ENCODE assay signal across 1 cellular context in the genomic region with DNA sequence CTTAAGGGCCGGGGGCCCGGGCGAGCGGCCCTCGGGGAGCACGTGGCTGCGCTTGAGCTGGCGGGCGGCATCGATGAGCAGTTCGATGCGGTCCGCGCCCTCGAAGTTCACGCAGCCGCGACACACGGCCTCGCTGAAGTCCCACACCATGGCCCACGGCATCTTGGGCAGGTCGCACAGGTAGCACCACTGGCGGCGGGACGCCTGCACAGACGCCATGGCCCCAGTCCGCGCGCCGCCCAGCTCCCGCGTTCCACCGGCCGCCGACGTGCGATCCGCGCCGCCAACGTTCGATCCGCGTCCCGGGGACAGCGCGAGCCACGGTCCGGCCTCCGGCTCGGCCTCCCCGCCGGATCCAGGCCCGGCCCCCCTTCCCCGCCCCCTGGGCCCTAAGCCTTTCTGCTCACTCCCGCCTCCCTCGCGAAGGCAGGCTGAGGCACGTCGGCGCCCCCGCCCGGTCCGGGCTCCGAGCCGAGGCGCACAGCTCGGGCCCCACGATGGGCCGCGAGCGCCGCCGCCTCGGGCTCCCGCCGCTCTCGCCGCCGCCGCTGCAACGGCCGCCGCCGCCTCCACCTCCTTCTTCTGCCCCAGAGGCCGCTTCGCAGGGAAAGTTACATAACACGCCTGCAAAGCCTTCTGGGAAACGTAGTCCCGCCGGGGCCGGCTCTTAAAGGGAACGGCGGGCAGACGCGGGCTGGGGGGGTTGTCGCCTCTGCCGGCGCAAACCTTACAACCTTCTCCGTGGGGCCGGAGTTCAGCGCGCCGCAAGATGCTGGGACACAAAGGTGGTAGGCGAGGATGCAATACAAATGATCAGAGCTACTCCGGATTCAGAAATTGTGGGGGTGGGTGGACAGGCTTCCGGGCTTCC.
A peak's percentile ranks its signal among the peaks of the same experiment; 100 is the strongest.
TF ChIP-seq lines count a peak whose summit lies in the region.

A gene with protein sequence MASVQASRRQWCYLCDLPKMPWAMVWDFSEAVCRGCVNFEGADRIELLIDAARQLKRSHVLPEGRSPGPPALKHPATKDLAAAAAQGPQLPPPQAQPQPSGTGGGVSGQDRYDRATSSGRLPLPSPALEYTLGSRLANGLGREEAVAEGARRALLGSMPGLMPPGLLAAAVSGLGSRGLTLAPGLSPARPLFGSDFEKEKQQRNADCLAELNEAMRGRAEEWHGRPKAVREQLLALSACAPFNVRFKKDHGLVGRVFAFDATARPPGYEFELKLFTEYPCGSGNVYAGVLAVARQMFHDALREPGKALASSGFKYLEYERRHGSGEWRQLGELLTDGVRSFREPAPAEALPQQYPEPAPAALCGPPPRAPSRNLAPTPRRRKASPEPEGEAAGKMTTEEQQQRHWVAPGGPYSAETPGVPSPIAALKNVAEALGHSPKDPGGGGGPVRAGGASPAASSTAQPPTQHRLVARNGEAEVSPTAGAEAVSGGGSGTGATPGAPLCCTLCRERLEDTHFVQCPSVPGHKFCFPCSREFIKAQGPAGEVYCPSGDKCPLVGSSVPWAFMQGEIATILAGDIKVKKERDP (minus strand): TSS at position 586 of the 871 bp plus-strand sequence. CDS start 367 bp downstream, at position 219.

TF ChIP-seq in K562, 482 proteins besides CTCF, POLR2A, EP300 and RAD21 (continued from another document and continues in another):
- TF ChIP-seq, protein P1, sequence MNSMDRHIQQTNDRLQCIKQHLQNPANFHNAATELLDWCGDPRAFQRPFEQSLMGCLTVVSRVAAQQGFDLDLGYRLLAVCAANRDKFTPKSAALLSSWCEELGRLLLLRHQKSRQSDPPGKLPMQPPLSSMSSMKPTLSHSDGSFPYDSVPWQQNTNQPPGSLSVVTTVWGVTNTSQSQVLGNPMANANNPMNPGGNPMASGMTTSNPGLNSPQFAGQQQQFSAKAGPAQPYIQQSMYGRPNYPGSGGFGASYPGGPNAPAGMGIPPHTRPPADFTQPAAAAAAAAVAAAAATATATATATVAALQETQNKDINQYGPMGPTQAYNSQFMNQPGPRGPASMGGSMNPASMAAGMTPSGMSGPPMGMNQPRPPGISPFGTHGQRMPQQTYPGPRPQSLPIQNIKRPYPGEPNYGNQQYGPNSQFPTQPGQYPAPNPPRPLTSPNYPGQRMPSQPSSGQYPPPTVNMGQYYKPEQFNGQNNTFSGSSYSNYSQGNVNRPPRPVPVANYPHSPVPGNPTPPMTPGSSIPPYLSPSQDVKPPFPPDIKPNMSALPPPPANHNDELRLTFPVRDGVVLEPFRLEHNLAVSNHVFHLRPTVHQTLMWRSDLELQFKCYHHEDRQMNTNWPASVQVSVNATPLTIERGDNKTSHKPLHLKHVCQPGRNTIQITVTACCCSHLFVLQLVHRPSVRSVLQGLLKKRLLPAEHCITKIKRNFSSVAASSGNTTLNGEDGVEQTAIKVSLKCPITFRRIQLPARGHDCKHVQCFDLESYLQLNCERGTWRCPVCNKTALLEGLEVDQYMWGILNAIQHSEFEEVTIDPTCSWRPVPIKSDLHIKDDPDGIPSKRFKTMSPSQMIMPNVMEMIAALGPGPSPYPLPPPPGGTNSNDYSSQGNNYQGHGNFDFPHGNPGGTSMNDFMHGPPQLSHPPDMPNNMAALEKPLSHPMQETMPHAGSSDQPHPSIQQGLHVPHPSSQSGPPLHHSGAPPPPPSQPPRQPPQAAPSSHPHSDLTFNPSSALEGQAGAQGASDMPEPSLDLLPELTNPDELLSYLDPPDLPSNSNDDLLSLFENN (IDR thresholded peaks at IDR 0.05; ENCODE audit: low read depth in 2 of 2, low read length in 2 of 2) = no peak
- no peak for TF ChIP-seq GABPB2 (CRISPR knock-in tag; conservative IDR thresholded peaks at IDR 0.05)
- TF ChIP-seq ZNF764 (CRISPR knock-in tag; IDR thresholded peaks at IDR 0.05; ENCODE audit: low read depth) = no peak
- TF ChIP-seq CHD2 (IDR thresholded peaks at IDR 0.05; ENCODE audit: low read depth, low read length) = no peak
- TF ChIP-seq ZNF253 (CRISPR knock-in tag; conservative IDR thresholded peaks at IDR 0.05) = no peak
- no peak for TF ChIP-seq NCOA1 (IDR thresholded peaks at IDR 0.05; ENCODE audit: low read depth)
- no peak for TF ChIP-seq NR2C2 (CRISPR knock-in tag; IDR thresholded peaks at IDR 0.05)
- peak; percentile 74; the same call in 1 of the 2 replicates for TF ChIP-seq NR2C2 (tag; IDR thresholded peaks at IDR 0.05)
- peak; percentile 50; the same call in 1 of the 2 replicates for TF ChIP-seq JUN (IDR thresholded peaks at IDR 0.05; ENCODE audit: borderline replicate concordance, low read depth, low read length)
- 0 out of 2 replicates have a peak, but pooled peaks have one; percentile 46 for TF ChIP-seq JUN (CRISPR knock-in tag; IDR thresholded peaks at IDR 0.05; ENCODE audit: borderline replicate concordance)
- no peak for TF ChIP-seq ETV5 (CRISPR knock-in tag; IDR thresholded peaks at IDR 0.05; ENCODE audit: low read depth)
- TF ChIP-seq, protein P2, sequence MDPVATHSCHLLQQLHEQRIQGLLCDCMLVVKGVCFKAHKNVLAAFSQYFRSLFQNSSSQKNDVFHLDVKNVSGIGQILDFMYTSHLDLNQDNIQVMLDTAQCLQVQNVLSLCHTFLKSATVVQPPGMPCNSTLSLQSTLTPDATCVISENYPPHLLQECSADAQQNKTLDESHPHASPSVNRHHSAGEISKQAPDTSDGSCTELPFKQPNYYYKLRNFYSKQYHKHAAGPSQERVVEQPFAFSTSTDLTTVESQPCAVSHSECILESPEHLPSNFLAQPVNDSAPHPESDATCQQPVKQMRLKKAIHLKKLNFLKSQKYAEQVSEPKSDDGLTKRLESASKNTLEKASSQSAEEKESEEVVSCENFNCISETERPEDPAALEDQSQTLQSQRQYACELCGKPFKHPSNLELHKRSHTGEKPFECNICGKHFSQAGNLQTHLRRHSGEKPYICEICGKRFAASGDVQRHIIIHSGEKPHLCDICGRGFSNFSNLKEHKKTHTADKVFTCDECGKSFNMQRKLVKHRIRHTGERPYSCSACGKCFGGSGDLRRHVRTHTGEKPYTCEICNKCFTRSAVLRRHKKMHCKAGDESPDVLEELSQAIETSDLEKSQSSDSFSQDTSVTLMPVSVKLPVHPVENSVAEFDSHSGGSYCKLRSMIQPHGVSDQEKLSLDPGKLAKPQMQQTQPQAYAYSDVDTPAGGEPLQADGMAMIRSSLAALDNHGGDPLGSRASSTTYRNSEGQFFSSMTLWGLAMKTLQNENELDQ (CRISPR knock-in tag; IDR thresholded peaks at IDR 0.05; ENCODE audit: borderline replicate concordance) = no peak
- TF ChIP-seq CBX5 (IDR thresholded peaks at IDR 0.05; ENCODE audit: borderline replicate concordance, low read depth) = no peak
- TF ChIP-seq L3MBTL2 (IDR thresholded peaks at IDR 0.05) = peak; percentile 96
- no peak; the same call in 1 of the 2 replicates for TF ChIP-seq ZNF76 (CRISPR knock-in tag; IDR thresholded peaks at IDR 0.05; ENCODE audit: borderline replicate concordance)
- TF ChIP-seq FUS (optimal IDR thresholded peaks at IDR 0.05; ENCODE audit: low read depth, low read length) = peak; percentile 77
- TF ChIP-seq MCM3 (IDR thresholded peaks at IDR 0.05) = no peak
- TF ChIP-seq ZNF316 (IDR thresholded peaks at IDR 0.05) = no peak
- no peak for TF ChIP-seq SOX6 (IDR thresholded peaks at IDR 0.05)
- TF ChIP-seq, protein P3, sequence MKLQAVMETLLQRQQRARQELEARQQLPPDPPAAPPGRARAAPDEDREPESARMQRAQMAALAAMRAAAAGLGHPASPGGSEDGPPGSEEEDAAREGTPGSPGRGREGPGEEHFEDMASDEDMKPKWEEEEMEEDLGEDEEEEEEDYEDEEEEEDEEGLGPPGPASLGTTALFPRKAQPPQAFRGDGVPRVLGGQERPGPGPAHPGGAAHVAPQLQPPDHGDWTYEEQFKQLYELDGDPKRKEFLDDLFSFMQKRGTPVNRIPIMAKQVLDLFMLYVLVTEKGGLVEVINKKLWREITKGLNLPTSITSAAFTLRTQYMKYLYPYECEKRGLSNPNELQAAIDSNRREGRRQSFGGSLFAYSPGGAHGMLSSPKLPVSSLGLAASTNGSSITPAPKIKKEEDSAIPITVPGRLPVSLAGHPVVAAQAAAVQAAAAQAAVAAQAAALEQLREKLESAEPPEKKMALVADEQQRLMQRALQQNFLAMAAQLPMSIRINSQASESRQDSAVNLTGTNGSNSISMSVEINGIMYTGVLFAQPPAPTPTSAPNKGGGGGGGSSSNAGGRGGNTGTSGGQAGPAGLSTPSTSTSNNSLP (IDR thresholded peaks at IDR 0.05; ENCODE audit: borderline replicate concordance, low read depth, low read length) = no peak
- TF ChIP-seq SNIP1 (IDR thresholded peaks at IDR 0.05; ENCODE audit: low read depth) = no peak
- peak; percentile 69 to 84 for TF ChIP-seq SIX5 (IDR thresholded peaks at IDR 0.05; ENCODE audit: borderline replicate concordance in 1 of 2, insufficient read depth in 1 of 2, low read depth in 1 of 2, low read length in 2 of 2)
- TF ChIP-seq HOXB6 (CRISPR knock-in tag; IDR thresholded peaks at IDR 0.05; ENCODE audit: borderline replicate concordance) = no peak
- no peak for TF ChIP-seq MED1 (CRISPR knock-in tag; IDR thresholded peaks at IDR 0.05; ENCODE audit: borderline replicate concordance)
- no peak for TF ChIP-seq NUFIP1 (IDR thresholded peaks at IDR 0.05; ENCODE audit: partially characterized antibody)
- TF ChIP-seq E2F3 (CRISPR knock-in tag; IDR thresholded peaks at IDR 0.05) = 0 out of 2 replicates have a peak, but pooled peaks have one; percentile 46
- TF ChIP-seq, protein P4, sequence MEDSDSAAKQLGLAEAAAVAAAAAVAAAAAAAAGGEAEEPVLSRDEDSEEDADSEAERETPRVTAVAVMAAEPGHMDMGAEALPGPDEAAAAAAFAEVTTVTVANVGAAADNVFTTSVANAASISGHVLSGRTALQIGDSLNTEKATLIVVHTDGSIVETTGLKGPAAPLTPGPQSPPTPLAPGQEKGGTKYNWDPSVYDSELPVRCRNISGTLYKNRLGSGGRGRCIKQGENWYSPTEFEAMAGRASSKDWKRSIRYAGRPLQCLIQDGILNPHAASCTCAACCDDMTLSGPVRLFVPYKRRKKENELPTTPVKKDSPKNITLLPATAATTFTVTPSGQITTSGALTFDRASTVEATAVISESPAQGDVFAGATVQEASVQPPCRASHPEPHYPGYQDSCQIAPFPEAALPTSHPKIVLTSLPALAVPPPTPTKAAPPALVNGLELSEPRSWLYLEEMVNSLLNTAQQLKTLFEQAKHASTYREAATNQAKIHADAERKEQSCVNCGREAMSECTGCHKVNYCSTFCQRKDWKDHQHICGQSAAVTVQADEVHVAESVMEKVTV (CRISPR knock-in tag; IDR thresholded peaks at IDR 0.05) = no peak
- TF ChIP-seq, protein P5, sequence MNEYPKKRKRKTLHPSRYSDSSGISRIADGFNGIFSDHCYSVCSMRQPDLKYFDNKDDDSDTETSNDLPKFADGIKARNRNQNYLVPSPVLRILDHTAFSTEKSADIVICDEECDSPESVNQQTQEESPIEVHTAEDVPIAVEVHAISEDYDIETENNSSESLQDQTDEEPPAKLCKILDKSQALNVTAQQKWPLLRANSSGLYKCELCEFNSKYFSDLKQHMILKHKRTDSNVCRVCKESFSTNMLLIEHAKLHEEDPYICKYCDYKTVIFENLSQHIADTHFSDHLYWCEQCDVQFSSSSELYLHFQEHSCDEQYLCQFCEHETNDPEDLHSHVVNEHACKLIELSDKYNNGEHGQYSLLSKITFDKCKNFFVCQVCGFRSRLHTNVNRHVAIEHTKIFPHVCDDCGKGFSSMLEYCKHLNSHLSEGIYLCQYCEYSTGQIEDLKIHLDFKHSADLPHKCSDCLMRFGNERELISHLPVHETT (CRISPR knock-in tag; conservative IDR thresholded peaks at IDR 0.05 in 1 of 2, IDR thresholded peaks at IDR 0.05 in 1 of 2) = peak in 1 of 2 experiments; percentile 97; a peak in 2 of 4 replicates
- TF ChIP-seq PCBP2 (IDR thresholded peaks at IDR 0.05; ENCODE audit: low read depth, low read length, poor library complexity, severe bottlenecking) = no peak
- 0 out of 2 replicates have a peak, but pooled peaks have one; percentile 41 for TF ChIP-seq KLF1 (tag; IDR thresholded peaks at IDR 0.05)
- no peak for TF ChIP-seq TARDBP (IDR thresholded peaks at IDR 0.05)
- TF ChIP-seq RFX1 (IDR thresholded peaks at IDR 0.05) = no peak
- TF ChIP-seq, protein P6, sequence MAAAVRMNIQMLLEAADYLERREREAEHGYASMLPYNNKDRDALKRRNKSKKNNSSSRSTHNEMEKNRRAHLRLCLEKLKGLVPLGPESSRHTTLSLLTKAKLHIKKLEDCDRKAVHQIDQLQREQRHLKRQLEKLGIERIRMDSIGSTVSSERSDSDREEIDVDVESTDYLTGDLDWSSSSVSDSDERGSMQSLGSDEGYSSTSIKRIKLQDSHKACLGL (CRISPR knock-in tag; IDR thresholded peaks at IDR 0.05; ENCODE audit: borderline replicate concordance, poor library complexity, severe bottlenecking) = no peak
- TF ChIP-seq BHLHE40 (IDR thresholded peaks at IDR 0.05; ENCODE audit: low read length) = 0 out of 2 replicates have a peak, but pooled peaks have one; percentile 6
- TF ChIP-seq, protein P7, sequence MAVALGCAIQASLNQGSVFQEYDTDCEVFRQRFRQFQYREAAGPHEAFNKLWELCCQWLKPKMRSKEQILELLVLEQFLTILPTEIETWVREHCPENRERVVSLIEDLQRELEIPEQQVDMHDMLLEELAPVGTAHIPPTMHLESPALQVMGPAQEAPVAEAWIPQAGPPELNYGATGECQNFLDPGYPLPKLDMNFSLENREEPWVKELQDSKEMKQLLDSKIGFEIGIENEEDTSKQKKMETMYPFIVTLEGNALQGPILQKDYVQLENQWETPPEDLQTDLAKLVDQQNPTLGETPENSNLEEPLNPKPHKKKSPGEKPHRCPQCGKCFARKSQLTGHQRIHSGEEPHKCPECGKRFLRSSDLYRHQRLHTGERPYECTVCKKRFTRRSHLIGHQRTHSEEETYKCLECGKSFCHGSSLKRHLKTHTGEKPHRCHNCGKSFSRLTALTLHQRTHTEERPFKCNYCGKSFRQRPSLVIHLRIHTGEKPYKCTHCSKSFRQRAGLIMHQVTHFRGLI (CRISPR knock-in tag; IDR thresholded peaks at IDR 0.05) = no peak
- no peak for TF ChIP-seq ZSCAN29 (IDR thresholded peaks at IDR 0.05)
- no peak for TF ChIP-seq HSF4 (CRISPR knock-in tag; IDR thresholded peaks at IDR 0.05; ENCODE audit: borderline replicate concordance)
- TF ChIP-seq, protein P8, sequence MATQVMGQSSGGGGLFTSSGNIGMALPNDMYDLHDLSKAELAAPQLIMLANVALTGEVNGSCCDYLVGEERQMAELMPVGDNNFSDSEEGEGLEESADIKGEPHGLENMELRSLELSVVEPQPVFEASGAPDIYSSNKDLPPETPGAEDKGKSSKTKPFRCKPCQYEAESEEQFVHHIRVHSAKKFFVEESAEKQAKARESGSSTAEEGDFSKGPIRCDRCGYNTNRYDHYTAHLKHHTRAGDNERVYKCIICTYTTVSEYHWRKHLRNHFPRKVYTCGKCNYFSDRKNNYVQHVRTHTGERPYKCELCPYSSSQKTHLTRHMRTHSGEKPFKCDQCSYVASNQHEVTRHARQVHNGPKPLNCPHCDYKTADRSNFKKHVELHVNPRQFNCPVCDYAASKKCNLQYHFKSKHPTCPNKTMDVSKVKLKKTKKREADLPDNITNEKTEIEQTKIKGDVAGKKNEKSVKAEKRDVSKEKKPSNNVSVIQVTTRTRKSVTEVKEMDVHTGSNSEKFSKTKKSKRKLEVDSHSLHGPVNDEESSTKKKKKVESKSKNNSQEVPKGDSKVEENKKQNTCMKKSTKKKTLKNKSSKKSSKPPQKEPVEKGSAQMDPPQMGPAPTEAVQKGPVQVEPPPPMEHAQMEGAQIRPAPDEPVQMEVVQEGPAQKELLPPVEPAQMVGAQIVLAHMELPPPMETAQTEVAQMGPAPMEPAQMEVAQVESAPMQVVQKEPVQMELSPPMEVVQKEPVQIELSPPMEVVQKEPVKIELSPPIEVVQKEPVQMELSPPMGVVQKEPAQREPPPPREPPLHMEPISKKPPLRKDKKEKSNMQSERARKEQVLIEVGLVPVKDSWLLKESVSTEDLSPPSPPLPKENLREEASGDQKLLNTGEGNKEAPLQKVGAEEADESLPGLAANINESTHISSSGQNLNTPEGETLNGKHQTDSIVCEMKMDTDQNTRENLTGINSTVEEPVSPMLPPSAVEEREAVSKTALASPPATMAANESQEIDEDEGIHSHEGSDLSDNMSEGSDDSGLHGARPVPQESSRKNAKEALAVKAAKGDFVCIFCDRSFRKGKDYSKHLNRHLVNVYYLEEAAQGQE (CRISPR knock-in tag; IDR thresholded peaks at IDR 0.05; ENCODE audit: low read depth) = 0 out of 2 replicates have a peak, but pooled peaks have one; percentile 27
